ENCODE assay signal across 1 cellular context in genomic region chr16:68381363-68381724, GRCh38.
A peak's percentile ranks its signal among the peaks of the same experiment; 100 is the strongest.
TF ChIP-seq lines count a peak whose summit lies in the region.

No MANE protein-coding gene starts in this region.

TF ChIP-seq in HepG2, 621 proteins besides CTCF, POLR2A, EP300 and RAD21 (continued from another document):
- no peak for TF ChIP-seq KMT2A (CRISPR knock-in tag; IDR thresholded peaks at IDR 0.05)
- no peak for TF ChIP-seq NFE2L2 (IDR thresholded peaks at IDR 0.05; ENCODE audit: low read length)
- TF ChIP-seq ZNF101 (CRISPR knock-in tag; IDR thresholded peaks at IDR 0.05; ENCODE audit: borderline replicate concordance, low read depth) = no peak
- no peak for TF ChIP-seq SMARCC2 (IDR thresholded peaks at IDR 0.05)
- no peak for TF ChIP-seq TBP (CRISPR knock-in tag; IDR thresholded peaks at IDR 0.05)
- TF ChIP-seq, protein P1, sequence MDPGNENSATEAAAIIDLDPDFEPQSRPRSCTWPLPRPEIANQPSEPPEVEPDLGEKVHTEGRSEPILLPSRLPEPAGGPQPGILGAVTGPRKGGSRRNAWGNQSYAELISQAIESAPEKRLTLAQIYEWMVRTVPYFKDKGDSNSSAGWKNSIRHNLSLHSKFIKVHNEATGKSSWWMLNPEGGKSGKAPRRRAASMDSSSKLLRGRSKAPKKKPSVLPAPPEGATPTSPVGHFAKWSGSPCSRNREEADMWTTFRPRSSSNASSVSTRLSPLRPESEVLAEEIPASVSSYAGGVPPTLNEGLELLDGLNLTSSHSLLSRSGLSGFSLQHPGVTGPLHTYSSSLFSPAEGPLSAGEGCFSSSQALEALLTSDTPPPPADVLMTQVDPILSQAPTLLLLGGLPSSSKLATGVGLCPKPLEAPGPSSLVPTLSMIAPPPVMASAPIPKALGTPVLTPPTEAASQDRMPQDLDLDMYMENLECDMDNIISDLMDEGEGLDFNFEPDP (CRISPR knock-in tag; conservative IDR thresholded peaks at IDR 0.05) = no peak
- no peak for TF ChIP-seq KDM3A (CRISPR knock-in tag; IDR thresholded peaks at IDR 0.05; ENCODE audit: low read depth)
- no peak for TF ChIP-seq LBX2 (CRISPR knock-in tag; IDR thresholded peaks at IDR 0.05; ENCODE audit: borderline replicate concordance)
- no peak for TF ChIP-seq ELF3 (CRISPR knock-in tag; IDR thresholded peaks at IDR 0.05)
- no peak for TF ChIP-seq ZNF225 (CRISPR knock-in tag; IDR thresholded peaks at IDR 0.05)
- TF ChIP-seq NFYB (CRISPR knock-in tag; IDR thresholded peaks at IDR 0.05) = peak; percentile 90
- TF ChIP-seq RAD51 (IDR thresholded peaks at IDR 0.05; ENCODE audit: borderline replicate concordance) = peak; percentile 88; the same call in 1 of the 2 replicates
- no peak for TF ChIP-seq ZNF333 (CRISPR knock-in tag; IDR thresholded peaks at IDR 0.05; ENCODE audit: borderline replicate concordance)
- no peak for TF ChIP-seq FLYWCH1 (CRISPR knock-in tag; IDR thresholded peaks at IDR 0.05)
- peak; percentile 99 for TF ChIP-seq ZNF329 (CRISPR knock-in tag; IDR thresholded peaks at IDR 0.05; ENCODE audit: low read depth)
- TF ChIP-seq ZNF543 (CRISPR knock-in tag; IDR thresholded peaks at IDR 0.05) = no peak
- TF ChIP-seq NFYC (CRISPR knock-in tag; IDR thresholded peaks at IDR 0.05) = peak; percentile 79
- TF ChIP-seq ATF2 (CRISPR knock-in tag; IDR thresholded peaks at IDR 0.05) = no peak
- TF ChIP-seq ZNF670 (CRISPR knock-in tag; IDR thresholded peaks at IDR 0.05; ENCODE audit: borderline replicate concordance) = no peak
- no peak for TF ChIP-seq ZNF550 (CRISPR knock-in tag; IDR thresholded peaks at IDR 0.05; ENCODE audit: borderline replicate concordance)
- no peak for TF ChIP-seq YEATS4 (CRISPR knock-in tag; IDR thresholded peaks at IDR 0.05; ENCODE audit: borderline replicate concordance)
- TF ChIP-seq CENPBD1 (CRISPR knock-in tag; IDR thresholded peaks at IDR 0.05; ENCODE audit: borderline replicate concordance, low read depth) = no peak
- no peak for TF ChIP-seq RARA (CRISPR knock-in tag; IDR thresholded peaks at IDR 0.05)
- no peak for TF ChIP-seq ZSCAN30 (CRISPR knock-in tag; IDR thresholded peaks at IDR 0.05)
- TF ChIP-seq ZNF772 (CRISPR knock-in tag; IDR thresholded peaks at IDR 0.05) = no peak
- TF ChIP-seq ZNF619 (CRISPR knock-in tag; IDR thresholded peaks at IDR 0.05) = no peak
- peak; percentile 76 for TF ChIP-seq ELF1 (CRISPR knock-in tag; IDR thresholded peaks at IDR 0.05)
TF ChIP-seq in HepG2: peak in this region for 6.
